Comparison of ENCODE assay signal across 1 cellular context in the genomic region with DNA sequence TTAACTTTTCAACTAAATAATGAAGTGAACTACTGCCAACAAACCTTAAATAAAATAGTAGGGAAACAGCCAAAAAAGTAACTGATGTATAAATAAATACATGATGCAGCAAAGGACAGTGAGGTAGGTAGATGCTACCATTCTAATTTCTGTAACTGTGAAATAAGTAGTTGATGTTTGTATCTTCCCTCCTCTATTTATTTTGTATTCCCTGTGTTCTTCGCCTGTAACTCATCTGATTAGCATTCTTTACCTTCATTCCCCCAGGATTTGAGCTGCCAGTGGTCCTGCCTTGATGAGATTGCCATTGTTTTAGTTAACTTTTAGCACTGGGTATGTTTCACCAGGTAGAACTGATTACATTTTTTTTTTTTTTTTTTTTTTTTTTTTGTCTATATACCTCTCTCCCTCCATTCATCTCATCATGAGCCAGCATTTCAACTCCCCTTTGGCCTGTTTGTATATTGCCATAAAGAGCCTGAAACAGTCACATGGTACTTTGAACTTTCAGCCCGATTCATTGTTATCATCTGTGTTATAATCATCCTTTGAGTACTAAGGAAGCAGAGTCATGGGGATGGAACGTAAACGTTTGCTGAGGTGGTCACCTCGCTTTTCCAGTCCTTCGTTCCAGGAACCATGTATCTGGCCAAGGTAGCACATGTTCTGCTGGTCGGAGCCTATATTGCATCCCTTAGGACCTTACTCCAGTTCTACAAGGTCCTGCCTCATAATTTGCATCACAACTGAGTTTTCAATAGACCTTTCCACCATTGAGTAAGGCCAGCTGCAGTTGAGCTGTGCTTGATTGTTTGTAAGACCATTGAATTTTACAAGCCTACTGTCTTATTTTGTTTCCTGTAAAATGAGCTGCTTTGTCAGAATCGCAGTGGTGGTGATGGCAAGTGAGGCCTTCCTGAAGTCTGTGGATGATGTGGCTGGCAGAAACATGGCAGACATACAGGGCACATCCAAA.
TF ChIP-seq lines count a peak whose summit lies in the region.

No MANE protein-coding gene starts in this region.

TF ChIP-seq in HepG2, 621 proteins besides CTCF, POLR2A, EP300 and RAD21 (continued from another document and continues in another):
- TF ChIP-seq, protein P1, sequence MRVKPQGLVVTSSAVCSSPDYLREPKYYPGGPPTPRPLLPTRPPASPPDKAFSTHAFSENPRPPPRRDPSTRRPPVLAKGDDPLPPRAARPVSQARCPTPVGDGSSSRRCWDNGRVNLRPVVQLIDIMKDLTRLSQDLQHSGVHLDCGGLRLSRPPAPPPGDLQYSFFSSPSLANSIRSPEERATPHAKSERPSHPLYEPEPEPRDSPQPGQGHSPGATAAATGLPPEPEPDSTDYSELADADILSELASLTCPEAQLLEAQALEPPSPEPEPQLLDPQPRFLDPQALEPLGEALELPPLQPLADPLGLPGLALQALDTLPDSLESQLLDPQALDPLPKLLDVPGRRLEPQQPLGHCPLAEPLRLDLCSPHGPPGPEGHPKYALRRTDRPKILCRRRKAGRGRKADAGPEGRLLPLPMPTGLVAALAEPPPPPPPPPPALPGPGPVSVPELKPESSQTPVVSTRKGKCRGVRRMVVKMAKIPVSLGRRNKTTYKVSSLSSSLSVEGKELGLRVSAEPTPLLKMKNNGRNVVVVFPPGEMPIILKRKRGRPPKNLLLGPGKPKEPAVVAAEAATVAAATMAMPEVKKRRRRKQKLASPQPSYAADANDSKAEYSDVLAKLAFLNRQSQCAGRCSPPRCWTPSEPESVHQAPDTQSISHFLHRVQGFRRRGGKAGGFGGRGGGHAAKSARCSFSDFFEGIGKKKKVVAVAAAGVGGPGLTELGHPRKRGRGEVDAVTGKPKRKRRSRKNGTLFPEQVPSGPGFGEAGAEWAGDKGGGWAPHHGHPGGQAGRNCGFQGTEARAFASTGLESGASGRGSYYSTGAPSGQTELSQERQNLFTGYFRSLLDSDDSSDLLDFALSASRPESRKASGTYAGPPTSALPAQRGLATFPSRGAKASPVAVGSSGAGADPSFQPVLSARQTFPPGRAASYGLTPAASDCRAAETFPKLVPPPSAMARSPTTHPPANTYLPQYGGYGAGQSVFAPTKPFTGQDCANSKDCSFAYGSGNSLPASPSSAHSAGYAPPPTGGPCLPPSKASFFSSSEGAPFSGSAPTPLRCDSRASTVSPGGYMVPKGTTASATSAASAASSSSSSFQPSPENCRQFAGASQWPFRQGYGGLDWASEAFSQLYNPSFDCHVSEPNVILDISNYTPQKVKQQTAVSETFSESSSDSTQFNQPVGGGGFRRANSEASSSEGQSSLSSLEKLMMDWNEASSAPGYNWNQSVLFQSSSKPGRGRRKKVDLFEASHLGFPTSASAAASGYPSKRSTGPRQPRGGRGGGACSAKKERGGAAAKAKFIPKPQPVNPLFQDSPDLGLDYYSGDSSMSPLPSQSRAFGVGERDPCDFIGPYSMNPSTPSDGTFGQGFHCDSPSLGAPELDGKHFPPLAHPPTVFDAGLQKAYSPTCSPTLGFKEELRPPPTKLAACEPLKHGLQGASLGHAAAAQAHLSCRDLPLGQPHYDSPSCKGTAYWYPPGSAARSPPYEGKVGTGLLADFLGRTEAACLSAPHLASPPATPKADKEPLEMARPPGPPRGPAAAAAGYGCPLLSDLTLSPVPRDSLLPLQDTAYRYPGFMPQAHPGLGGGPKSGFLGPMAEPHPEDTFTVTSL (CRISPR knock-in tag; IDR thresholded peaks at IDR 0.05; ENCODE audit: borderline replicate concordance), result peak; percentile 33; the same call in 1 of the 2 replicates
- TF ChIP-seq SRF (IDR thresholded peaks at IDR 0.05; ENCODE audit: low read depth, low read length) (peak; percentile 90), ZNF768 (CRISPR knock-in tag; IDR thresholded peaks at IDR 0.05) (no peak), CBFB (CRISPR knock-in tag; IDR thresholded peaks at IDR 0.05) (no peak), ZNF451 (CRISPR knock-in tag; IDR thresholded peaks at IDR 0.05) (no peak), ZNF382 (CRISPR knock-in tag; IDR thresholded peaks at IDR 0.05; ENCODE audit: borderline replicate concordance) (no peak), XBP1 (CRISPR knock-in tag; IDR thresholded peaks at IDR 0.05) (no peak), ZNF367 (CRISPR knock-in tag; IDR thresholded peaks at IDR 0.05; ENCODE audit: borderline replicate concordance) (no peak), MED1 (CRISPR knock-in tag; IDR thresholded peaks at IDR 0.05) (peak; percentile 96), SRSF1 (optimal IDR thresholded peaks at IDR 0.05; ENCODE audit: low read depth, low read length) (no peak), ZNF530 (CRISPR knock-in tag; IDR thresholded peaks at IDR 0.05; ENCODE audit: low read depth) (no peak), ZSCAN25 (CRISPR knock-in tag; IDR thresholded peaks at IDR 0.05) (no peak), ZNF709 (CRISPR knock-in tag; IDR thresholded peaks at IDR 0.05) (no peak), SYNCRIP (IDR thresholded peaks at IDR 0.05; ENCODE audit: insufficient read depth, low read depth, low read length) (no peak), HMGA1 (CRISPR knock-in tag; conservative IDR thresholded peaks at IDR 0.05) (no peak), KDM4B (CRISPR knock-in tag; IDR thresholded peaks at IDR 0.05) (peak; percentile 20; the same call in 1 of the 2 replicates), KLF6 (CRISPR knock-in tag; IDR thresholded peaks at IDR 0.05) (peak; percentile 20; the same call in 1 of the 2 replicates), CCDC6 (CRISPR knock-in tag; IDR thresholded peaks at IDR 0.05) (no peak), MYC (CRISPR knock-in tag; IDR thresholded peaks at IDR 0.05; ENCODE audit: borderline replicate concordance) (0 out of 2 replicates have a peak, but pooled peaks have one; percentile 46), ZNF160 (CRISPR knock-in tag; IDR thresholded peaks at IDR 0.05) (no peak), ZNF274 (CRISPR knock-in tag; IDR thresholded peaks at IDR 0.05) (peak; percentile 36; the same call in 1 of the 2 replicates), RFX3 (CRISPR knock-in tag; IDR thresholded peaks at IDR 0.05) (0 out of 2 replicates have a peak, but pooled peaks have one; percentile 3), ATF7 (IDR thresholded peaks at IDR 0.05) (peak; percentile 39; the same call in 1 of the 2 replicates), ATF7 (CRISPR knock-in tag; IDR thresholded peaks at IDR 0.05) (no peak; the same call in 1 of the 2 replicates), KDM5A (IDR thresholded peaks at IDR 0.05; ENCODE audit: borderline replicate concordance, low read length) (peak; percentile 63; the same call in 1 of the 2 replicates), DPF2 (CRISPR knock-in tag; IDR thresholded peaks at IDR 0.05; ENCODE audit: borderline replicate concordance, low read depth) (0 out of 2 replicates have a peak, but pooled peaks have one; percentile 18), PHF5A (CRISPR knock-in tag; IDR thresholded peaks at IDR 0.05; ENCODE audit: low read depth, unreplicated experiment) (peak; percentile 19), HMG20B (CRISPR knock-in tag; conservative IDR thresholded peaks at IDR 0.05) (0 out of 2 replicates have a peak, but pooled peaks have one; percentile 23)
- TF ChIP-seq, protein P2, sequence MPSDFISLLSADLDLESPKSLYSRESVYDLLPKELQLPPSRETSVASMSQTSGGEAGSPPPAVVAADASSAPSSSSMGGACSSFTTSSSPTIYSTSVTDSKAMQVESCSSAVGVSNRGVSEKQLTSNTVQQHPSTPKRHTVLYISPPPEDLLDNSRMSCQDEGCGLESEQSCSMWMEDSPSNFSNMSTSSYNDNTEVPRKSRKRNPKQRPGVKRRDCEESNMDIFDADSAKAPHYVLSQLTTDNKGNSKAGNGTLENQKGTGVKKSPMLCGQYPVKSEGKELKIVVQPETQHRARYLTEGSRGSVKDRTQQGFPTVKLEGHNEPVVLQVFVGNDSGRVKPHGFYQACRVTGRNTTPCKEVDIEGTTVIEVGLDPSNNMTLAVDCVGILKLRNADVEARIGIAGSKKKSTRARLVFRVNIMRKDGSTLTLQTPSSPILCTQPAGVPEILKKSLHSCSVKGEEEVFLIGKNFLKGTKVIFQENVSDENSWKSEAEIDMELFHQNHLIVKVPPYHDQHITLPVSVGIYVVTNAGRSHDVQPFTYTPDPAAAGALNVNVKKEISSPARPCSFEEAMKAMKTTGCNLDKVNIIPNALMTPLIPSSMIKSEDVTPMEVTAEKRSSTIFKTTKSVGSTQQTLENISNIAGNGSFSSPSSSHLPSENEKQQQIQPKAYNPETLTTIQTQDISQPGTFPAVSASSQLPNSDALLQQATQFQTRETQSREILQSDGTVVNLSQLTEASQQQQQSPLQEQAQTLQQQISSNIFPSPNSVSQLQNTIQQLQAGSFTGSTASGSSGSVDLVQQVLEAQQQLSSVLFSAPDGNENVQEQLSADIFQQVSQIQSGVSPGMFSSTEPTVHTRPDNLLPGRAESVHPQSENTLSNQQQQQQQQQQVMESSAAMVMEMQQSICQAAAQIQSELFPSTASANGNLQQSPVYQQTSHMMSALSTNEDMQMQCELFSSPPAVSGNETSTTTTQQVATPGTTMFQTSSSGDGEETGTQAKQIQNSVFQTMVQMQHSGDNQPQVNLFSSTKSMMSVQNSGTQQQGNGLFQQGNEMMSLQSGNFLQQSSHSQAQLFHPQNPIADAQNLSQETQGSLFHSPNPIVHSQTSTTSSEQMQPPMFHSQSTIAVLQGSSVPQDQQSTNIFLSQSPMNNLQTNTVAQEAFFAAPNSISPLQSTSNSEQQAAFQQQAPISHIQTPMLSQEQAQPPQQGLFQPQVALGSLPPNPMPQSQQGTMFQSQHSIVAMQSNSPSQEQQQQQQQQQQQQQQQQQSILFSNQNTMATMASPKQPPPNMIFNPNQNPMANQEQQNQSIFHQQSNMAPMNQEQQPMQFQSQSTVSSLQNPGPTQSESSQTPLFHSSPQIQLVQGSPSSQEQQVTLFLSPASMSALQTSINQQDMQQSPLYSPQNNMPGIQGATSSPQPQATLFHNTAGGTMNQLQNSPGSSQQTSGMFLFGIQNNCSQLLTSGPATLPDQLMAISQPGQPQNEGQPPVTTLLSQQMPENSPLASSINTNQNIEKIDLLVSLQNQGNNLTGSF (CRISPR knock-in tag; IDR thresholded peaks at IDR 0.05), result peak; percentile 69; the same call in 1 of the 2 replicates
- TF ChIP-seq, protein P3, sequence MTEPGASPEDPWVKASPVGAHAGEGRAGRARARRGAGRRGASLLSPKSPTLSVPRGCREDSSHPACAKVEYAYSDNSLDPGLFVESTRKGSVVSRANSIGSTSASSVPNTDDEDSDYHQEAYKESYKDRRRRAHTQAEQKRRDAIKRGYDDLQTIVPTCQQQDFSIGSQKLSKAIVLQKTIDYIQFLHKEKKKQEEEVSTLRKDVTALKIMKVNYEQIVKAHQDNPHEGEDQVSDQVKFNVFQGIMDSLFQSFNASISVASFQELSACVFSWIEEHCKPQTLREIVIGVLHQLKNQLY (CRISPR knock-in tag; IDR thresholded peaks at IDR 0.05), result peak; percentile 89
- TF ChIP-seq, protein P4, sequence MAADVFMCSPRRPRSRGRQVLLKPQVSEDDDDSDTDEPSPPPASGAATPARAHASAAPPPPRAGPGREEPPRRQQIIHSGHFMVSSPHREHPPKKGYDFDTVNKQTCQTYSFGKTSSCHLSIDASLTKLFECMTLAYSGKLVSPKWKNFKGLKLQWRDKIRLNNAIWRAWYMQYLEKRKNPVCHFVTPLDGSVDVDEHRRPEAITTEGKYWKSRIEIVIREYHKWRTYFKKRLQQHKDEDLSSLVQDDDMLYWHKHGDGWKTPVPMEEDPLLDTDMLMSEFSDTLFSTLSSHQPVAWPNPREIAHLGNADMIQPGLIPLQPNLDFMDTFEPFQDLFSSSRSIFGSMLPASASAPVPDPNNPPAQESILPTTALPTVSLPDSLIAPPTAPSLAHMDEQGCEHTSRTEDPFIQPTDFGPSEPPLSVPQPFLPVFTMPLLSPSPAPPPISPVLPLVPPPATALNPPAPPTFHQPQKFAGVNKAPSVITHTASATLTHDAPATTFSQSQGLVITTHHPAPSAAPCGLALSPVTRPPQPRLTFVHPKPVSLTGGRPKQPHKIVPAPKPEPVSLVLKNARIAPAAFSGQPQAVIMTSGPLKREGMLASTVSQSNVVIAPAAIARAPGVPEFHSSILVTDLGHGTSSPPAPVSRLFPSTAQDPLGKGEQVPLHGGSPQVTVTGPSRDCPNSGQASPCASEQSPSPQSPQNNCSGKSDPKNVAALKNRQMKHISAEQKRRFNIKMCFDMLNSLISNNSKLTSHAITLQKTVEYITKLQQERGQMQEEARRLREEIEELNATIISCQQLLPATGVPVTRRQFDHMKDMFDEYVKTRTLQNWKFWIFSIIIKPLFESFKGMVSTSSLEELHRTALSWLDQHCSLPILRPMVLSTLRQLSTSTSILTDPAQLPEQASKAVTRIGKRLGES (CRISPR knock-in tag; IDR thresholded peaks at IDR 0.05; ENCODE audit: borderline replicate concordance), result no peak
- TF ChIP-seq, protein P5, sequence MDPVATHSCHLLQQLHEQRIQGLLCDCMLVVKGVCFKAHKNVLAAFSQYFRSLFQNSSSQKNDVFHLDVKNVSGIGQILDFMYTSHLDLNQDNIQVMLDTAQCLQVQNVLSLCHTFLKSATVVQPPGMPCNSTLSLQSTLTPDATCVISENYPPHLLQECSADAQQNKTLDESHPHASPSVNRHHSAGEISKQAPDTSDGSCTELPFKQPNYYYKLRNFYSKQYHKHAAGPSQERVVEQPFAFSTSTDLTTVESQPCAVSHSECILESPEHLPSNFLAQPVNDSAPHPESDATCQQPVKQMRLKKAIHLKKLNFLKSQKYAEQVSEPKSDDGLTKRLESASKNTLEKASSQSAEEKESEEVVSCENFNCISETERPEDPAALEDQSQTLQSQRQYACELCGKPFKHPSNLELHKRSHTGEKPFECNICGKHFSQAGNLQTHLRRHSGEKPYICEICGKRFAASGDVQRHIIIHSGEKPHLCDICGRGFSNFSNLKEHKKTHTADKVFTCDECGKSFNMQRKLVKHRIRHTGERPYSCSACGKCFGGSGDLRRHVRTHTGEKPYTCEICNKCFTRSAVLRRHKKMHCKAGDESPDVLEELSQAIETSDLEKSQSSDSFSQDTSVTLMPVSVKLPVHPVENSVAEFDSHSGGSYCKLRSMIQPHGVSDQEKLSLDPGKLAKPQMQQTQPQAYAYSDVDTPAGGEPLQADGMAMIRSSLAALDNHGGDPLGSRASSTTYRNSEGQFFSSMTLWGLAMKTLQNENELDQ (CRISPR knock-in tag; IDR thresholded peaks at IDR 0.05; ENCODE audit: borderline replicate concordance), result no peak
- TF ChIP-seq, protein P6, sequence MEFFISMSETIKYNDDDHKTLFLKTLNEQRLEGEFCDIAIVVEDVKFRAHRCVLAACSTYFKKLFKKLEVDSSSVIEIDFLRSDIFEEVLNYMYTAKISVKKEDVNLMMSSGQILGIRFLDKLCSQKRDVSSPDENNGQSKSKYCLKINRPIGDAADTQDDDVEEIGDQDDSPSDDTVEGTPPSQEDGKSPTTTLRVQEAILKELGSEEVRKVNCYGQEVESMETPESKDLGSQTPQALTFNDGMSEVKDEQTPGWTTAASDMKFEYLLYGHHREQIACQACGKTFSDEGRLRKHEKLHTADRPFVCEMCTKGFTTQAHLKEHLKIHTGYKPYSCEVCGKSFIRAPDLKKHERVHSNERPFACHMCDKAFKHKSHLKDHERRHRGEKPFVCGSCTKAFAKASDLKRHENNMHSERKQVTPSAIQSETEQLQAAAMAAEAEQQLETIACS (CRISPR knock-in tag; IDR thresholded peaks at IDR 0.05), result no peak
- TF ChIP-seq, protein P7, sequence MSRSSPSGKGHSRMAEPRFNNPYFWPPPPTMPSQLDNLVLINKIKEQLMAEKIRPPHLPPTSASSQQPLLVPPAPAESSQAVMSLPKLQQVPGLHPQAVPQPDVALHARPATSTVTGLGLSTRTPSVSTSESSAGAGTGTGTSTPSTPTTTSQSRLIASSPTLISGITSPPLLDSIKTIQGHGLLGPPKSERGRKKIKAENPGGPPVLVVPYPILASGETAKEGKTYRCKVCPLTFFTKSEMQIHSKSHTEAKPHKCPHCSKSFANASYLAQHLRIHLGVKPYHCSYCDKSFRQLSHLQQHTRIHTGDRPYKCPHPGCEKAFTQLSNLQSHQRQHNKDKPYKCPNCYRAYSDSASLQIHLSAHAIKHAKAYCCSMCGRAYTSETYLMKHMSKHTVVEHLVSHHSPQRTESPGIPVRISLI (CRISPR knock-in tag; IDR thresholded peaks at IDR 0.05; ENCODE audit: borderline replicate concordance), result peak; percentile 78
- TF ChIP-seq, protein P8, sequence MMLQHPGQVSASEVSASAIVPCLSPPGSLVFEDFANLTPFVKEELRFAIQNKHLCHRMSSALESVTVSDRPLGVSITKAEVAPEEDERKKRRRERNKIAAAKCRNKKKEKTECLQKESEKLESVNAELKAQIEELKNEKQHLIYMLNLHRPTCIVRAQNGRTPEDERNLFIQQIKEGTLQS (CRISPR knock-in tag; IDR thresholded peaks at IDR 0.05), result peak; percentile 90
